ENCODE assay signal across 8 cellular contexts in genomic region chr11:10455637-10456487, GRCh38.
DNase-seq lines count a peak whose midpoint lies in the region; ATAC-seq and TF ChIP-seq lines count a peak whose summit lies in the region.

No MANE protein-coding gene starts in this region.

- no peaks in the 10 kb centered on the region for H3K36me3 ChIP-seq in mucosa of stomach (ENCODE audit: control insufficient read depth, insufficient read depth, low read length)

- TF ChIP-seq CTCF in AG10803 (conservative IDR thresholded peaks at IDR 0.05; ENCODE audit: low read length) = no peak

- DNase-seq in AG10803 (ENCODE audit: low read depth) (peak; percentile 58), NCI-H510A (lab: John Stamatoyannopoulos, UW) (peak; percentile 57)
- DNase-seq in activated CD4-positive, alpha-beta T cell treated with anti-CD3 and anti-CD28 coated beads, Interleukin-2, amount 50 U/mL, for 4 hours = peak; percentile 69 to 74
- DNase-seq in effector CD4-positive, alpha-beta T cell = peak; percentile 73
- peak; percentile 50 for DNase-seq in stimulated activated CD8-positive, alpha-beta memory T cell treated with anti-CD3 and anti-CD28 coated beads, Interleukin-7, amount 100 ng/mL, for 24 hours (ENCODE audit: low read depth)

- H3K4me1 ChIP-seq in mucosa of stomach (ENCODE audit: control insufficient read depth, insufficient read depth, low read length) = peaks cover 28% of the 10 kb centered on the region

- H3K4me3 ChIP-seq in AG10803 (ENCODE audit: low read length) (peak overlapping the region; percentile 47), mucosa of stomach (ENCODE audit: low read length) (peak overlapping the region; percentile 33)

- H3K9ac ChIP-seq in mucosa of stomach (ENCODE audit: low read length) = peak overlapping the region; percentile 58

- no peaks in the 10 kb centered on the region for H3K27me3 ChIP-seq in mucosa of stomach (ENCODE audit: control insufficient read depth, insufficient read depth, low read length)

- ATAC-seq in GM18907 (IDR thresholded peaks at IDR 0.05; ENCODE audit: unreplicated experiment) = peak; percentile 57
- peak; percentile 48 for ATAC-seq in HG03103 (IDR thresholded peaks at IDR 0.05; ENCODE audit: low read depth, unreplicated experiment)

- H3K9me3 ChIP-seq in mucosa of stomach (ENCODE audit: control insufficient read depth, low read length) = no peaks in the 10 kb centered on the region

Comparison
In these comparisons a context has a peak if more than half of its experiments do, and no peak if none do; other contexts are left out.
1. Peak in every context shown above with its lines: DNase-seq, ATAC-seq and H3K4me3 ChIP-seq.